In genomic region chr3:4838621-4839022, GRCh38 we compare ENCODE assay signal across 14 cellular contexts.
DNase-seq lines count a peak whose midpoint lies in the region; ATAC-seq and TF ChIP-seq lines count a peak whose summit lies in the region.
"Had no signal": no experiment of that assay in that cellular context is flagged by ENCODE, and none has a peak within 500 bp of the region (broad histone marks: within the 10 kb centered on the region; RNA-seq: fewer than 3 reads in every experiment).

No MANE protein-coding gene starts in this region.

- H3K4me3 ChIP-seq in upper lobe of right lung = no peak overlapping the region
- H3K4me3 ChIP-seq: A549, GM23248 had no signal

- peaks cover 95% of the 10 kb centered on the region for H3K4me1 Mint-ChIP-seq in activated T-cell treated with anti-CD3 and anti-CD28 coated beads, Interleukin-2, amount 50 U/mL, for 72 hours (ENCODE audit: low read depth)
- H3K4me1 Mint-ChIP-seq in activated T-cell treated with anti-CD3 and anti-CD28 coated beads, Interleukin-2, amount 50 U/mL, for 4 hours (ENCODE audit: low read depth) = peaks cover 83% of the 10 kb centered on the region

- H3K9me3 Mint-ChIP-seq in activated T-cell treated with anti-CD3 and anti-CD28 coated beads, Interleukin-2, amount 50 U/mL, for 72 hours = no peaks in the 10 kb centered on the region
- H3K9me3 Mint-ChIP-seq in activated T-cell treated with anti-CD3 and anti-CD28 coated beads, Interleukin-2, amount 50 U/mL, for 4 hours = no peaks in the 10 kb centered on the region

- H3K9me3 ChIP-seq in upper lobe of right lung = no peaks in the 10 kb centered on the region
- H3K9me3 ChIP-seq: A549 had no signal

- H3K27me3 Mint-ChIP-seq in activated T-cell treated with anti-CD3 and anti-CD28 coated beads, Interleukin-2, amount 50 U/mL, for 72 hours (ENCODE audit: low read depth) = no peaks in the 10 kb centered on the region
- no peaks in the 10 kb centered on the region for H3K27me3 Mint-ChIP-seq in activated T-cell treated with anti-CD3 and anti-CD28 coated beads, Interleukin-2, amount 50 U/mL, for 4 hours (ENCODE audit: low read depth)

- peaks cover 28 to 51% of the 10 kb centered on the region in 2 donors for H3K36me3 Mint-ChIP-seq in activated T-cell treated with anti-CD3 and anti-CD28 coated beads, Interleukin-2, amount 50 U/mL, for 72 hours (ENCODE audit: insufficient read depth in 2 of 2)
- H3K36me3 Mint-ChIP-seq in activated T-cell treated with anti-CD3 and anti-CD28 coated beads, Interleukin-2, amount 50 U/mL, for 4 hours (ENCODE audit: insufficient read depth) = peaks cover 29% of the 10 kb centered on the region

- TF ChIP-seq CTCF in upper lobe of right lung (IDR thresholded peaks at IDR 0.05) = no peak

- H3K27ac Mint-ChIP-seq in activated T-cell treated with anti-CD3 and anti-CD28 coated beads, Interleukin-2, amount 50 U/mL, for 72 hours = peak overlapping the region; percentile 14

- no peak for DNase-seq in activated T-cell treated with anti-CD3 and anti-CD28 coated beads, Interleukin-2, amount 50 U/mL, for 72 hours
- no peak for DNase-seq in activated T-cell treated with anti-CD3 and anti-CD28 coated beads, Interleukin-2, amount 50 U/mL, for 4 hours
- DNase-seq in upper lobe of right lung (no peak), GF-D8 (lab: John Stamatoyannopoulos, UW) (no peak), C1 segment of cervical spinal cord (lab: John Stamatoyannopoulos, UW) (no peak)
- DNase-seq: DND-41, GM23248, hippocampal formation, Kasumi-1, retina had no signal

- no peak overlapping the region for H3K4me3 Mint-ChIP-seq in activated T-cell treated with anti-CD3 and anti-CD28 coated beads, Interleukin-2, amount 50 U/mL, for 72 hours
- no peak overlapping the region for H3K4me3 Mint-ChIP-seq in activated T-cell treated with anti-CD3 and anti-CD28 coated beads, Interleukin-2, amount 50 U/mL, for 4 hours

- peaks cover 20% of the 10 kb centered on the region for H3K4me1 ChIP-seq in upper lobe of right lung

- ATAC-seq in activated T-cell treated with anti-CD3 and anti-CD28 coated beads, Interleukin-2, amount 50 U/mL, for 72 hours (replicated peaks in 1 of 2) = no peak
- no peak for ATAC-seq in activated T-cell treated with anti-CD3 and anti-CD28 coated beads, Interleukin-2, amount 50 U/mL, for 4 hours
- peak; percentile 57 for ATAC-seq in HG02610 (IDR thresholded peaks at IDR 0.05; ENCODE audit: unreplicated experiment)
- ATAC-seq in HG03432 (IDR thresholded peaks at IDR 0.05; ENCODE audit: unreplicated experiment) = peak; percentile 78
- no peak for ATAC-seq in upper lobe of right lung
- no peak for ATAC-seq in SK-N-SH treated with all-trans-retinoic acid at 6 μM for 48 hours
- ATAC-seq: A549 had no signal

- no peaks in the 10 kb centered on the region for H3K27me3 ChIP-seq in upper lobe of right lung

- H3K27ac ChIP-seq in upper lobe of right lung = no peak overlapping the region
- H3K27ac ChIP-seq: A549, GM23248 had no signal

- intact Hi-C loops in upper lobe of right lung (cut with DNase I) = no loop called here

- H3K36me3 ChIP-seq in upper lobe of right lung = peaks cover 15% of the 10 kb centered on the region

TF ChIP-seq in SK-N-SH treated with all-trans-retinoic acid at 6 μM for 48 hours, 23 proteins besides CTCF, POLR2A, EP300 and RAD21:
- TF ChIP-seq SNAI2 (CRISPR knock-in tag; IDR thresholded peaks at IDR 0.05) (no peak), ISL1 (CRISPR knock-in tag; IDR thresholded peaks at IDR 0.05) (no peak), ARNTL (CRISPR knock-in tag; IDR thresholded peaks at IDR 0.05; ENCODE audit: borderline replicate concordance, low read depth) (no peak), TOX (CRISPR knock-in tag; IDR thresholded peaks at IDR 0.05; ENCODE audit: borderline replicate concordance) (no peak), ESRRG (CRISPR knock-in tag; IDR thresholded peaks at IDR 0.05) (no peak), PATZ1 (CRISPR knock-in tag; IDR thresholded peaks at IDR 0.05; ENCODE audit: borderline replicate concordance) (no peak), OSR1 (CRISPR knock-in tag; IDR thresholded peaks at IDR 0.05) (no peak), ZFP3 (CRISPR knock-in tag; IDR thresholded peaks at IDR 0.05) (no peak), RARB (CRISPR knock-in tag; IDR thresholded peaks at IDR 0.05) (no peak), ZNF70 (CRISPR knock-in tag; IDR thresholded peaks at IDR 0.05) (no peak), GLIS3 (CRISPR knock-in tag; IDR thresholded peaks at IDR 0.05) (no peak), ZNF8 (CRISPR knock-in tag; IDR thresholded peaks at IDR 0.05) (no peak), POU6F1 (CRISPR knock-in tag; IDR thresholded peaks at IDR 0.05; ENCODE audit: borderline replicate concordance, low read depth) (no peak)
- TF ChIP-seq, protein P1, sequence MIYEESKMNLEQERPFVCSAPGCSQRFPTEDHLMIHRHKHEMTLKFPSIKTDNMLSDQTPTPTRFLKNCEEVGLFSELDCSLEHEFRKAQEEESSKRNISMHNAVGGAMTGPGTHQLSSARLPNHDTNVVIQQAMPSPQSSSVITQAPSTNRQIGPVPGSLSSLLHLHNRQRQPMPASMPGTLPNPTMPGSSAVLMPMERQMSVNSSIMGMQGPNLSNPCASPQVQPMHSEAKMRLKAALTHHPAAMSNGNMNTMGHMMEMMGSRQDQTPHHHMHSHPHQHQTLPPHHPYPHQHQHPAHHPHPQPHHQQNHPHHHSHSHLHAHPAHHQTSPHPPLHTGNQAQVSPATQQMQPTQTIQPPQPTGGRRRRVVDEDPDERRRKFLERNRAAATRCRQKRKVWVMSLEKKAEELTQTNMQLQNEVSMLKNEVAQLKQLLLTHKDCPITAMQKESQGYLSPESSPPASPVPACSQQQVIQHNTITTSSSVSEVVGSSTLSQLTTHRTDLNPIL (CRISPR knock-in tag; IDR thresholded peaks at IDR 0.05; ENCODE audit: low read depth) = no peak
- TF ChIP-seq, protein P2, sequence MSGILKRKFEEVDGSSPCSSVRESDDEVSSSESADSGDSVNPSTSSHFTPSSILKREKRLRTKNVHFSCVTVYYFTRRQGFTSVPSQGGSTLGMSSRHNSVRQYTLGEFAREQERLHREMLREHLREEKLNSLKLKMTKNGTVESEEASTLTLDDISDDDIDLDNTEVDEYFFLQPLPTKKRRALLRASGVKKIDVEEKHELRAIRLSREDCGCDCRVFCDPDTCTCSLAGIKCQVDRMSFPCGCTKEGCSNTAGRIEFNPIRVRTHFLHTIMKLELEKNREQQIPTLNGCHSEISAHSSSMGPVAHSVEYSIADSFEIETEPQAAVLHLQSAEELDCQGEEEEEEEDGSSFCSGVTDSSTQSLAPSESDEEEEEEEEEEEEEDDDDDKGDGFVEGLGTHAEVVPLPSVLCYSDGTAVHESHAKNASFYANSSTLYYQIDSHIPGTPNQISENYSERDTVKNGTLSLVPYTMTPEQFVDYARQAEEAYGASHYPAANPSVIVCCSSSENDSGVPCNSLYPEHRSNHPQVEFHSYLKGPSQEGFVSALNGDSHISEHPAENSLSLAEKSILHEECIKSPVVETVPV (CRISPR knock-in tag; IDR thresholded peaks at IDR 0.05) = no peak

Comparison
In these comparisons a context has a peak if more than half of its experiments do, and no peak if none do; other contexts are left out.
1. ATAC-seq: peak in HG02610 (single experiment) and HG03432 (single experiment); none in activated T-cell treated with anti-CD3 and anti-CD28 coated beads, Interleukin-2, amount 50 U/mL, for 72 hours (0 of 2), activated T-cell treated with anti-CD3 and anti-CD28 coated beads, Interleukin-2, amount 50 U/mL, for 4 hours (0 of 2), upper lobe of right lung (single experiment) and SK-N-SH treated with all-trans-retinoic acid at 6 μM for 48 hours (single experiment).